ENCODE assay signal across 7 cellular contexts in the genomic region with DNA sequence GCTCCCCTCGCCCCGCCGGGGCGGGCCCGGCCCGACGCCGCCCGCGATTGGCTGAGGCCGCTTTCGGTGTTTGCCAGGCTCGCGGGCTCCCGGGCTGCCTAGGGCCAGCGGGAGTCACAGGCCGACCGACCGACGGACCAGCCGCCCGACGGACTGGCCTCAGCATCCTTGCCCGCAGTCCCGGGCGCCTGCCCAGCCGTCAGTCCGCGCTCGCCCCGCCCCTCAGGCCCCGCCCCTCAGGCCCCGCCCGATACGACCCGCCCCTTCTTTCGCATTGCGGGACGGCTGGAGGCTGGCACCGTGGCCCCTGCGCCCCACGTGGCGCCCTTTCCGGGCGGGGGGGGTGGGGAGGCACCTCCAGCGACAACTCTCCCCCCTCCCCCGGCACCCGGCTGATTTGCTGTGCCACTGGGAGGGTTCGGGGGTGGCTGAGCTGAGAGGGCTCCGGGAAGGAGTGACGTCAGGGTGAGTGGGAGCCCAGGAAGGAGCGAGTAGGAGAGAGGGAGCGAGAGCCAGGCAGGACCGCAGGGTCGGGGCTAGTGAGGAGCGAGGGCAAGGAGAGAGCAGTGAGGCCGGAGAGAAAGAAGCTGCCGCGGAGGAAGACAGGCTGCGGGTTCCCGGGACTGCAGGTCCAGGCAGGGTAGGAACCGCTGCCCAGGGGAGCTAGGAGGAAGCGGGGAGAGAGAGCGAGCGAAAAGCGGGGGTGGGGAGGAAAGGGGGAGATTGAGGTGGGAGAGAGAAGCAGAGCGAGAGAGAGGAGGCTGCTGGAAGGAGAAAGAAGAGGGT. TPM values are rescaled to one million over a fixed set of nuclear protein-coding genes. Genes with fewer than 3 reads are reported as not detected.
DNase-seq lines count a peak whose midpoint lies in the region; ATAC-seq, FAIRE-seq and TF ChIP-seq lines count a peak whose summit lies in the region.

A gene with protein sequence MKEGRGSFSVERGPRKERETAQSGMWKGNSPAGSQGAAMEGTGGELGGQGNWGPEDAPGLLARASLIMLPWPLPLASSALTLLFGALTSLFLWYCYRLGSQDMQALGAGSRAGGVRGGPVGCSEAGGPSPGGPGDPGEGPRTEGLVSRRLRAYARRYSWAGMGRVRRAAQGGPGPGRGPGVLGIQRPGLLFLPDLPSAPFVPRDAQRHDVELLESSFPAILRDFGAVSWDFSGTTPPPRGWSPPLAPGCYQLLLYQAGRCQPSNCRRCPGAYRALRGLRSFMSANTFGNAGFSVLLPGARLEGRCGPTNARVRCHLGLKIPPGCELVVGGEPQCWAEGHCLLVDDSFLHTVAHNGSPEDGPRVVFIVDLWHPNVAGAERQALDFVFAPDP (plus strand): TSS at position 387 of the 786 bp plus-strand sequence. CDS start 484 bp downstream, outside the sequence.

- peaks cover 3% of the 10 kb centered on the region for H4K20me1 ChIP-seq in OCI-LY3 (ENCODE audit: insufficient read depth, low read length)
- no peaks in the 10 kb centered on the region for H4K20me1 ChIP-seq in fibroblast of lung (ENCODE audit: control insufficient read depth, extremely low read depth, insufficient read depth, low read length)

- H3K4me3 ChIP-seq in HL-60 (replicated peaks; ENCODE audit: insufficient read depth, low read length) (peak within 1 kb of the TSS; percentile 66), OCI-LY3 (ENCODE audit: low read length) (peak within 1 kb of the TSS; percentile 78), fibroblast of lung (replicated peaks in 1 of 4; ENCODE audit: control extremely low read depth in 1 of 4, insufficient read depth in 1 of 4, low read depth in 3 of 4, low read length in 4 of 4) (peak within 1 kb of the TSS; percentile 42 to 73 (median 56))

- no peak within 1 kb of the TSS for H3K9ac ChIP-seq in OCI-LY3 (ENCODE audit: low read length)
- H3K9ac ChIP-seq in fibroblast of lung (ENCODE audit: insufficient read depth, low read length), result peak within 1 kb of the TSS; percentile 58

- H3K79me2 ChIP-seq in OCI-LY3 (ENCODE audit: low read length), result no peaks in the 10 kb centered on the region
- H3K79me2 ChIP-seq in fibroblast of lung (ENCODE audit: control insufficient read depth, insufficient read depth, low read length), result no peaks in the 10 kb centered on the region

- peak; percentile 94 for ATAC-seq in activated T-helper 17 cell treated with anti-CD3 and anti-CD28 coated beads, Interleukin-2, amount 50 U/mL, for 72 hours (replicated peaks)
- peak; percentile 77 to 82 for ATAC-seq in naive B cell (ENCODE audit: low read depth in 2 of 2)

- no peak for TF ChIP-seq CTCF in HL-60 (IDR thresholded peaks at IDR 0.05; ENCODE audit: insufficient read depth, low read length)
- TF ChIP-seq CTCF in OCI-LY3 (IDR thresholded peaks at IDR 0.05; ENCODE audit: low read depth, low read length), result no peak
- no peak for TF ChIP-seq CTCF in fibroblast of lung (conservative IDR thresholded peaks at IDR 0.05 in 1 of 2, IDR thresholded peaks at IDR 0.05 in 1 of 2; ENCODE audit: low read depth in 1 of 2, low read length in 2 of 2)

- H3K27ac ChIP-seq in HL-60 (replicated peaks) (no peak within 1 kb of the TSS), OCI-LY3 (ENCODE audit: low read length) (no peak within 1 kb of the TSS), fibroblast of lung (ENCODE audit: insufficient read depth, low read length) (peak within 1 kb of the TSS; percentile 62)

- peaks cover 12% of the 10 kb centered on the region for H3K4me1 Mint-ChIP-seq in activated T-helper 17 cell treated with anti-CD3 and anti-CD28 coated beads, Interleukin-2, amount 50 U/mL, for 72 hours
- H3K4me1 Mint-ChIP-seq in naive B cell, result peaks cover 11 to 18% (median 11%) of the 10 kb centered on the region in 3 donors

- TF ChIP-seq POLR2A in GM12892 (IDR thresholded peaks at IDR 0.05; ENCODE audit: low read depth, low read length), result no peak

- H3K36me3 Mint-ChIP-seq in activated T-helper 17 cell treated with anti-CD3 and anti-CD28 coated beads, Interleukin-2, amount 50 U/mL, for 72 hours (ENCODE audit: low read depth), result no peaks in the 10 kb centered on the region
- peaks cover 0 to 20% of the 10 kb centered on the region in 2 donors for H3K36me3 Mint-ChIP-seq in naive B cell

- no peaks in the 10 kb centered on the region for H3K9me3 Mint-ChIP-seq in activated T-helper 17 cell treated with anti-CD3 and anti-CD28 coated beads, Interleukin-2, amount 50 U/mL, for 72 hours
- H3K9me3 Mint-ChIP-seq in naive B cell, result peaks cover 0 to 4% (median 0%) of the 10 kb centered on the region in 7 donors

- peak within 1 kb of the TSS; percentile 71 for H3K27ac Mint-ChIP-seq in activated T-helper 17 cell treated with anti-CD3 and anti-CD28 coated beads, Interleukin-2, amount 50 U/mL, for 72 hours
- no peak within 1 kb of the TSS for H3K27ac Mint-ChIP-seq in naive B cell

- DNase-seq in GM12892 (ENCODE audit: insufficient read length) (peak; percentile 91), HL-60 (ENCODE audit: low read depth in 1 of 2, low spot score in 1 of 2) (peak; percentile 33 to 35), fibroblast of lung (ENCODE audit: low read depth in 2 of 2) (peak; percentile 67 to 85), naive B cell (peak; percentile 73)
- peak; percentile 60 to 89 (median 76) for DNase-seq in stimulated activated naive CD4-positive, alpha-beta T cell (lab: John Stamatoyannopoulos, UW)

- no peaks in the 10 kb centered on the region for H3K9me3 ChIP-seq in OCI-LY3 (ENCODE audit: insufficient read depth, low read length)
- no peaks in the 10 kb centered on the region for H3K9me3 ChIP-seq in fibroblast of lung (ENCODE audit: control insufficient read depth, insufficient read depth, low read depth, low read length)

- FAIRE-seq in GM12892 (lab: Jason Lieb, UNC), result no peak

- H3K4me1 ChIP-seq in OCI-LY3 (ENCODE audit: low read length), result no peaks in the 10 kb centered on the region; the same call in 1 of the 2 replicates
- H3K4me1 ChIP-seq in fibroblast of lung (ENCODE audit: control insufficient read depth, extremely low read depth, insufficient read depth, low read length), result no peaks in the 10 kb centered on the region

- no peaks in the 10 kb centered on the region for H3K36me3 ChIP-seq in OCI-LY3 (replicated peaks; ENCODE audit: low read depth, low read length)
- H3K36me3 ChIP-seq in fibroblast of lung (ENCODE audit: control insufficient read depth, insufficient read depth, low read length), result no peaks in the 10 kb centered on the region

- H3K27me3 Mint-ChIP-seq in activated T-helper 17 cell treated with anti-CD3 and anti-CD28 coated beads, Interleukin-2, amount 50 U/mL, for 72 hours, result peaks cover 27% of the 10 kb centered on the region
- H3K27me3 Mint-ChIP-seq in naive B cell, result peaks cover 12 to 49% (median 40%) of the 10 kb centered on the region in 3 donors

- H3K4me2 ChIP-seq in OCI-LY3 (ENCODE audit: low read length), result peak within 1 kb of the TSS; percentile 54
- H3K4me2 ChIP-seq in fibroblast of lung (ENCODE audit: extremely low read depth, insufficient read depth, low read length), result peak within 1 kb of the TSS; percentile 79

- H3K27me3 ChIP-seq in HL-60 (ENCODE audit: insufficient read depth, poor library complexity, severe bottlenecking), result peaks cover 8% of the 10 kb centered on the region
- H3K27me3 ChIP-seq in OCI-LY3 (ENCODE audit: low read depth, low read length), result peaks cover 8% of the 10 kb centered on the region
- peaks cover 10% of the 10 kb centered on the region for H3K27me3 ChIP-seq in fibroblast of lung (ENCODE audit: control insufficient read depth, insufficient read depth, low read length)

- H2AFZ ChIP-seq in OCI-LY3 (ENCODE audit: low read depth, low read length) (no peak within 1 kb of the TSS), fibroblast of lung (ENCODE audit: low read length) (peak within 1 kb of the TSS; percentile 76)

- peak within 1 kb of the TSS; percentile 89 for H3K4me3 Mint-ChIP-seq in activated T-helper 17 cell treated with anti-CD3 and anti-CD28 coated beads, Interleukin-2, amount 50 U/mL, for 72 hours
- H3K4me3 Mint-ChIP-seq in naive B cell, result peak within 1 kb of the TSS; percentile 63 to 88 (median 74)

RNA-seq across cellular contexts. Expression of the gene that starts here (rescaled TPM):
- polyA plus RNA-seq in GM12892 (2012; ENCODE audit: missing spikeins), result 0.40 TPM
- 1 to 10 TPM; 3.1 to 3.5 TPM for total RNA-seq in activated T-helper 17 cell treated with anti-CD3 and anti-CD28 coated beads, Interleukin-2, amount 50 U/mL, for 72 hours
- total RNA-seq in fibroblast of lung, result 5.4 and 5.9 TPM in 2 replicates
- polyA plus RNA-seq in fibroblast of lung, result 0.77 and 1.3 TPM in 2 replicates
- 5.2 and 10.4 TPM in 2 replicates for polyA plus RNA-seq in fibroblast of lung (2012)
- polyA minus RNA-seq in fibroblast of lung (ENCODE audit: low replicate concordance), result 0.30 and 2.0 TPM in 2 replicates
- polyA plus RNA-seq in naive B cell (ENCODE audit: low read depth in 6 of 6), result not detected

Comparison
In these comparisons a context has a peak if more than half of its experiments do, and no peak if none do; other contexts are left out.
1. Peak in DNase-seq and ATAC-seq in naive B cell; RNA of the gene not detected or under 1 TPM.
2. DNase-seq: peak in every context shown above with its lines; median percentile 91 in GM12892; 76 in fibroblast of lung; 76 in stimulated activated naive CD4-positive, alpha-beta T cell; 73 in naive B cell; 34 in HL-60.